ENCODE assay signal across 8 cellular contexts in the genomic region with DNA sequence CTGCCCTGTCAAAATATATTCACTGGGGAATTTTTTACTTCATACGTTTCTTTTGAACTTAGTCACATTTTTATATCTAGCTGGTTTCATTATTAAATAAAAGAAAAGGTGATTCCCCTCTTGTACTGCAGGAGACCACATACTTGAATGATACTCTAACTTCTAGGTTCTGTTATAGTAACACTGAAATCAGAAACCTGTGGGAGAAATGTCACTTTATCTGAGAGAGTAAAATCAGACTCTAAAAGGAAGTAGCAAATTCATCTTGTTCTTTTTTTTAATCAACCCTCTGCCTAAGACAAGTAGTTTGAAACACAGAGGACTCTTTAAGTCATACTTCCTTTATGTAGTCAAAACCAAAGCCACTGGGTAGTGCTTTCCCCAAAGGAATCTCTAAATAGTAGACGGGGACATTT. TPM values are rescaled to one million over a fixed set of nuclear protein-coding genes. Genes with fewer than 3 reads are reported as not detected.
DNase-seq lines count a peak whose midpoint lies in the region; ATAC-seq and TF ChIP-seq lines count a peak whose summit lies in the region.

No MANE protein-coding gene starts in this region.

- DNase-seq in LHCN-M2 (ENCODE audit: low read depth) (peak; percentile 35), fibroblast of the aortic adventitia (ENCODE audit: low read depth) (peak; percentile 19), foreskin keratinocyte (no peak), foreskin melanocyte (no peak), HAP-1 (ENCODE audit: low spot score in 2 of 2) (no peak)
- DNase-seq in stimulated activated CD4-positive, alpha-beta T cell treated with anti-CD3 and anti-CD28 coated beads, Interleukin-2, amount 100 ng/mL, for 48 hours: no peak

- TF ChIP-seq CTCF in fibroblast of the aortic adventitia (IDR thresholded peaks at IDR 0.05; ENCODE audit: insufficient read depth, low read length) (no peak), foreskin keratinocyte (conservative IDR thresholded peaks at IDR 0.05) (no peak)

- no peaks in the 10 kb centered on the region for H3K36me3 ChIP-seq in HAP-1 (replicated peaks)

- in situ Hi-C loops in HAP-1 (cut with MboI; ENCODE audit: low sequenced_read_pairs): no loop called here

- no peak overlapping the region for H3K27ac ChIP-seq in foreskin keratinocyte

- ATAC-seq in GM18502 (IDR thresholded peaks at IDR 0.05; ENCODE audit: poor library complexity, unreplicated experiment) (peak; percentile 42), GM21786 (IDR thresholded peaks at IDR 0.05; ENCODE audit: unreplicated experiment) (peak; percentile 46), foreskin keratinocyte (no peak)

- H3K4me1 ChIP-seq in foreskin keratinocyte: peaks cover 18% of the 10 kb centered on the region
- H3K4me1 ChIP-seq in HAP-1: peaks cover 17% of the 10 kb centered on the region

- no peaks in the 10 kb centered on the region for H3K27me3 ChIP-seq in foreskin keratinocyte
- no peaks in the 10 kb centered on the region for H3K27me3 ChIP-seq in HAP-1 (ENCODE audit: low read depth)

- H3K9me3 ChIP-seq in HAP-1: no peaks in the 10 kb centered on the region

- H3K4me3 ChIP-seq in fibroblast of the aortic adventitia (ENCODE audit: low read depth, low read length) (no peak overlapping the region), HAP-1 (no peak overlapping the region)

RNA-seq across cellular contexts. Expression of a gene that starts 34.4 kb away (rescaled TPM):
- total RNA-seq in LHCN-M2 (2014; rRNA removed) (34.6 and 35.0 TPM in 2 replicates), fibroblast of the aortic adventitia (ENCODE audit: low replicate concordance) (7.6 and 36.1 TPM in 2 replicates), foreskin keratinocyte (53.7 and 59.0 TPM in 2 replicates)
- polyA plus RNA-seq in LHCN-M2 (2012): 26.8 TPM
- polyA plus RNA-seq in foreskin keratinocyte: 51.1 and 62.0 TPM in 2 replicates

Comparison
In these comparisons a context has a peak if more than half of its experiments do, and no peak if none do; other contexts are left out.
1. DNase-seq: peak in LHCN-M2 (single experiment) and fibroblast of the aortic adventitia (single experiment); none in stimulated activated CD4-positive, alpha-beta T cell treated with anti-CD3 and anti-CD28 coated beads, Interleukin-2, amount 100 ng/mL, for 48 hours (0 of 2), foreskin keratinocyte (0 of 2), foreskin melanocyte (single experiment) and HAP-1 (0 of 2).